ENCODE assay signal across 25 cellular contexts in genomic region chr11:123659311-123659710, GRCh38.
"Had no signal": no experiment of that assay in that cellular context is flagged by ENCODE, and none has a peak within 500 bp of the region (broad histone marks: within the 10 kb centered on the region; RNA-seq: fewer than 3 reads in every experiment).

No MANE protein-coding gene starts in this region.

- FAIRE-seq: colon, endothelial cell of umbilical vein, islet of Langerhans, urothelium cell line had no signal

- ATAC-seq: foreskin keratinocyte, heart right ventricle, left cardiac atrium, left lung, mucosa of descending colon, psoas muscle, right cardiac atrium had no signal

- H3K4me3 Mint-ChIP-seq: endodermal cell; mesothelial cell of epicardium; nephron progenitor cell; stimulated activated naive B cell treated with anti-CD40 and anti-IgM and Interleukin-4, amounts not matched to agents 10 μg/mL and 1 μg/mL and 100 μg/mL, for 72 hours; stimulated activated naive CD8-positive, alpha-beta T cell treated with anti-CD3 and anti-CD28 coated beads, Interleukin-15, Interleukin-2, amounts not matched to agents 100 ng/mL and 50 ng/mL, for 24 hours had no signal

- DNase-seq: effector CD8-positive, alpha-beta T cell; endodermal cell; foreskin keratinocyte; glutamatergic neuron; heart right ventricle; hippocampal formation; left cardiac atrium; left lung; mesenchymal stem cell; mucosa of descending colon; nephron progenitor cell; occipital lobe; posterior cingulate gyrus; psoas muscle; right cardiac atrium; spleen; stimulated activated CD4-positive, alpha-beta T cell treated with anti-CD3 and anti-CD28 coated beads, Interleukin-4, amount 100 ng/mL, for 4 hours; upper lobe of left lung had no signal

- H3K36me3 Mint-ChIP-seq: mesothelial cell of epicardium had no signal

- H3K27ac Mint-ChIP-seq: endodermal cell; mesothelial cell of epicardium; nephron progenitor cell; stimulated activated naive B cell treated with anti-CD40 and anti-IgM and Interleukin-4, amounts not matched to agents 10 μg/mL and 1 μg/mL and 100 μg/mL, for 72 hours; stimulated activated naive CD8-positive, alpha-beta T cell treated with anti-CD3 and anti-CD28 coated beads, Interleukin-15, Interleukin-2, amounts not matched to agents 100 ng/mL and 50 ng/mL, for 24 hours had no signal
